ENCODE assay signal across 22 cellular contexts in genomic region chr14:100290607-100291304, GRCh38. TPM values are rescaled to one million over a fixed set of nuclear protein-coding genes. Genes with fewer than 3 reads are reported as not detected.
DNase-seq lines count a peak whose midpoint lies in the region; ATAC-seq and TF ChIP-seq lines count a peak whose summit lies in the region.
"Had no signal": no experiment of that assay in that cellular context is flagged by ENCODE, and none has a peak within 500 bp of the region (broad histone marks: within the 10 kb centered on the region; RNA-seq: fewer than 3 reads in every experiment).

No MANE protein-coding gene starts in this region.

- no peak for ATAC-seq in WTC11
- ATAC-seq in stimulated activated naive B cell treated with anti-CD40 and anti-IgM and Interleukin-4, amounts not matched to agents 10 μg/mL and 1 μg/mL and 100 μg/mL, for 72 hours (replicated peaks): no peak
- no peak for ATAC-seq in activated CD8-positive, alpha-beta T cell treated with anti-CD3 and anti-CD28 coated beads, Interleukin-2, amount 10 ng/mL, durations not matched to agents 7 days and 5 days
- ATAC-seq in activated CD8-positive, alpha-beta T cell treated with anti-CD3 and anti-CD28 coated beads for 36 hours: no peak
- ATAC-seq: effector memory CD8-positive, alpha-beta T cell; right lobe of liver; stimulated activated naive CD8-positive, alpha-beta T cell treated with anti-CD3 and anti-CD28 coated beads, Interleukin-15, amount 100 ng/mL, for 72 hours; T-cell had no signal

- intact Hi-C loops in activated CD8-positive, alpha-beta T cell treated with anti-CD3 and anti-CD28 coated beads for 36 hours (cut with micrococcal nuclease): no loop called here

- no peaks in the 10 kb centered on the region for H4K20me1 ChIP-seq in H9 (ENCODE audit: control insufficient read depth, insufficient read depth, insufficient read length)

- H3K27ac Mint-ChIP-seq in H9 (peak overlapping the region; percentile 11 to 44 (median 34); a peak in 2 of 7 replicates), WTC11 (no peak overlapping the region)
- peak overlapping the region; percentile 42 for H3K27ac Mint-ChIP-seq in stimulated activated naive B cell treated with anti-CD40 and anti-IgM and Interleukin-4, amounts not matched to agents 10 μg/mL and 1 μg/mL and 100 μg/mL, for 72 hours
- no peak overlapping the region for H3K27ac Mint-ChIP-seq in activated CD8-positive, alpha-beta T cell treated with anti-CD3 and anti-CD28 coated beads, Interleukin-2, amount 10 ng/mL, durations not matched to agents 7 days and 5 days
- no peak overlapping the region for H3K27ac Mint-ChIP-seq in activated CD8-positive, alpha-beta T cell treated with anti-CD3 and anti-CD28 coated beads for 36 hours
- H3K27ac Mint-ChIP-seq: activated CD4-positive, alpha-beta memory T cell treated with anti-CD3 and anti-CD28 coated beads, Interleukin-2, amount 10 ng/mL, durations not matched to agents 7 days and 5 days; activated T-helper 2 cell treated with anti-CD3 and anti-CD28 coated beads, Interferon-gamma antibody, Interleukin-2, Interleukin-4, amounts not matched to agents 10 μg/mL and 5 μg/mL and 100 μg/mL, durations not matched to agents 14 hours and 24 hours and 36 hours had no signal

- DNase-seq in H9 (no peak), WTC11 (ENCODE audit: low spot score) (peak; percentile 5), medulla oblongata (ENCODE audit: extremely low spot score) (peak; percentile 77), GM19238 (ENCODE audit: insufficient read length, low spot score) (no peak)
- no peak for DNase-seq in stimulated activated naive B cell treated with anti-CD40 and anti-IgM and Interleukin-4, amounts not matched to agents 10 μg/mL and 1 μg/mL and 100 μg/mL, for 72 hours
- DNase-seq in activated CD8-positive, alpha-beta T cell treated with anti-CD3 and anti-CD28 coated beads, Interleukin-2, amount 10 ng/mL, durations not matched to agents 7 days and 5 days: no peak
- DNase-seq in activated CD8-positive, alpha-beta T cell treated with anti-CD3 and anti-CD28 coated beads for 36 hours: no peak
- DNase-seq: activated CD4-positive, alpha-beta memory T cell treated with anti-CD3 and anti-CD28 coated beads, Interleukin-2, amount 10 ng/mL, durations not matched to agents 7 days and 5 days; central memory CD4-positive, alpha-beta T cell; COR-L47; effector memory CD8-positive, alpha-beta T cell; GOT3; NCI-H187 treated with DMSO at 0.1 percent for 48 hours; NCI-H446; RPMI8226; stimulated activated naive CD8-positive, alpha-beta T cell treated with anti-CD3 and anti-CD28 coated beads, Interleukin-15, amount 100 ng/mL, for 72 hours; T-cell had no signal

- H3K79me2 ChIP-seq in H9 (ENCODE audit: insufficient read depth, low read length): no peaks in the 10 kb centered on the region

- H3K27me3 Mint-ChIP-seq in H9 (ENCODE audit: low read depth) (no peaks in the 10 kb centered on the region), WTC11 (ENCODE audit: low read depth) (no peaks in the 10 kb centered on the region)
- no peaks in the 10 kb centered on the region for H3K27me3 Mint-ChIP-seq in stimulated activated naive B cell treated with anti-CD40 and anti-IgM and Interleukin-4, amounts not matched to agents 10 μg/mL and 1 μg/mL and 100 μg/mL, for 72 hours
- no peaks in the 10 kb centered on the region for H3K27me3 Mint-ChIP-seq in activated CD8-positive, alpha-beta T cell treated with anti-CD3 and anti-CD28 coated beads, Interleukin-2, amount 10 ng/mL, durations not matched to agents 7 days and 5 days (ENCODE audit: low read depth)
- no peaks in the 10 kb centered on the region for H3K27me3 Mint-ChIP-seq in activated CD8-positive, alpha-beta T cell treated with anti-CD3 and anti-CD28 coated beads for 36 hours
- H3K27me3 Mint-ChIP-seq: activated CD4-positive, alpha-beta memory T cell treated with anti-CD3 and anti-CD28 coated beads, Interleukin-2, amount 10 ng/mL, durations not matched to agents 7 days and 5 days; effector memory CD8-positive, alpha-beta T cell; IgD-negative memory B cell; stimulated activated naive CD8-positive, alpha-beta T cell treated with anti-CD3 and anti-CD28 coated beads, Interleukin-15, amount 100 ng/mL, for 72 hours; T-cell had no signal

- H3K4ac ChIP-seq in H9 (ENCODE audit: low read depth, low read length): no peak overlapping the region

- H3K14ac ChIP-seq in H9 (ENCODE audit: insufficient read depth, low read length): no peak overlapping the region

- H2BK15ac ChIP-seq in H9 (ENCODE audit: low read depth, low read length): no peak overlapping the region

- H4K8ac ChIP-seq in H9 (replicated peaks; ENCODE audit: insufficient read length, low read depth, low read length): no peak overlapping the region

- no peak overlapping the region for H2BK20ac ChIP-seq in H9 (ENCODE audit: low read depth, low read length, poor library complexity, severe bottlenecking)

- no peaks in the 10 kb centered on the region; the same call in 1 of the 2 replicates for H3K4me1 ChIP-seq in H9 (ENCODE audit: insufficient read depth, low read length)

- no peaks in the 10 kb centered on the region for H3K9me3 ChIP-seq in H9 (ENCODE audit: control insufficient read depth, low read depth, low read length)
- H3K9me3 ChIP-seq: right lobe of liver had no signal

- no peaks in the 10 kb centered on the region for H3K27me3 ChIP-seq in H9 (ENCODE audit: insufficient read depth, low read length)
- H3K27me3 ChIP-seq: hepatocyte, right lobe of liver had no signal

- H3T11ph ChIP-seq in H9 (ENCODE audit: low read length): no peak overlapping the region

- H3K4me3 Mint-ChIP-seq in H9 (peak overlapping the region in 1 of 2 experiments; percentile 25; a peak in 1 of 5 replicates), WTC11 (no peak overlapping the region)
- H3K4me3 Mint-ChIP-seq in stimulated activated naive B cell treated with anti-CD40 and anti-IgM and Interleukin-4, amounts not matched to agents 10 μg/mL and 1 μg/mL and 100 μg/mL, for 72 hours: no peak overlapping the region
- no peak overlapping the region for H3K4me3 Mint-ChIP-seq in activated CD8-positive, alpha-beta T cell treated with anti-CD3 and anti-CD28 coated beads, Interleukin-2, amount 10 ng/mL, durations not matched to agents 7 days and 5 days
- no peak overlapping the region for H3K4me3 Mint-ChIP-seq in activated CD8-positive, alpha-beta T cell treated with anti-CD3 and anti-CD28 coated beads for 36 hours
- H3K4me3 Mint-ChIP-seq: activated CD4-positive, alpha-beta memory T cell treated with anti-CD3 and anti-CD28 coated beads, Interleukin-2, amount 10 ng/mL, durations not matched to agents 7 days and 5 days; effector memory CD8-positive, alpha-beta T cell; stimulated activated naive CD8-positive, alpha-beta T cell treated with anti-CD3 and anti-CD28 coated beads, Interleukin-15, amount 100 ng/mL, for 72 hours; T-cell had no signal

- peaks cover 5 to 46% (median 43%) of the 10 kb centered on the region in 3 experiments; a peak in 6 of 7 replicates for H3K36me3 Mint-ChIP-seq in H9 (ENCODE audit: insufficient read depth in 1 of 3, low read depth in 3 of 3)
- peaks cover 4% of the 10 kb centered on the region; the same call in 1 of the 2 replicates for H3K36me3 Mint-ChIP-seq in WTC11
- peaks cover 2 to 4% of the 10 kb centered on the region in 2 donors for H3K36me3 Mint-ChIP-seq in stimulated activated naive B cell treated with anti-CD40 and anti-IgM and Interleukin-4, amounts not matched to agents 10 μg/mL and 1 μg/mL and 100 μg/mL, for 72 hours
- H3K36me3 Mint-ChIP-seq in activated CD8-positive, alpha-beta T cell treated with anti-CD3 and anti-CD28 coated beads, Interleukin-2, amount 10 ng/mL, durations not matched to agents 7 days and 5 days (ENCODE audit: low read depth): no peaks in the 10 kb centered on the region
- no peaks in the 10 kb centered on the region for H3K36me3 Mint-ChIP-seq in activated CD8-positive, alpha-beta T cell treated with anti-CD3 and anti-CD28 coated beads for 36 hours (ENCODE audit: low read depth)
- H3K36me3 Mint-ChIP-seq: IgD-negative memory B cell, T-cell had no signal

- no peak overlapping the region for H3K4me2 ChIP-seq in H9 (ENCODE audit: insufficient read depth, insufficient read length, low read length)
- H3K4me2 ChIP-seq: hepatocyte had no signal

- no peak overlapping the region for H4K5ac ChIP-seq in H9 (ENCODE audit: insufficient read length, low read depth, low read length)

- CTCF ChIA-PET in WTC11 (lab: Charles Lee): interaction anchor here (0.9 to 1.7 kb wide), 8 partner anchors 10 to 92 kb away, joined by 3 to 8 read pairs (median 4); no protein-coding TSS in a partner anchor
- CTCF ChIA-PET in activated CD8-positive, alpha-beta T cell treated with anti-CD3 and anti-CD28 coated beads, Interleukin-2, amount 10 ng/mL, durations not matched to agents 7 days and 5 days (lab: Charles Lee): interaction anchor here (1.5 kb wide), 1 partner anchor 12 kb away, joined by 6 read pairs; no protein-coding TSS in a partner anchor
- CTCF ChIA-PET in activated CD8-positive, alpha-beta T cell treated with anti-CD3 and anti-CD28 coated beads for 36 hours (lab: Charles Lee): interaction anchor here (1.1 to 2.5 kb wide), 3 partner anchors 13 to 84 kb away, joined by 3 to 9 read pairs (median 4); a partner anchor contains a TSS

- no peak overlapping the region for H2BK120ac ChIP-seq in H9 (ENCODE audit: low read depth, low read length, poor library complexity, severe bottlenecking)

- no peak overlapping the region for H3K27ac ChIP-seq in H9 (ENCODE audit: insufficient read length, low read depth, low read length)
- H3K27ac ChIP-seq: hepatocyte, right lobe of liver, VCaP had no signal

- no CpG with 5 or more reads among the region's 12 CpGs for WGBS in H9 (ENCODE audit: extremely low coverage, insufficient read length, low lambda C conversion rate)

- no peak overlapping the region for H2BK5ac ChIP-seq in H9 (ENCODE audit: insufficient read length, low read length)

- POLR2A ChIA-PET in WTC11 (lab: Charles Lee): no interaction called here
- POLR2A ChIA-PET in activated CD8-positive, alpha-beta T cell treated with anti-CD3 and anti-CD28 coated beads, Interleukin-2, amount 10 ng/mL, durations not matched to agents 7 days and 5 days (lab: Charles Lee): no interaction called here
- POLR2A ChIA-PET in activated CD8-positive, alpha-beta T cell treated with anti-CD3 and anti-CD28 coated beads for 36 hours (lab: Charles Lee): interaction anchor here (1.2 kb wide), 1 partner anchor 31 kb away, joined by 3 read pairs; no protein-coding TSS in a partner anchor

- peaks cover 15 to 25% of the 10 kb centered on the region in 2 experiments for H3K4me1 Mint-ChIP-seq in H9
- H3K4me1 Mint-ChIP-seq in WTC11: peaks cover 19% of the 10 kb centered on the region
- H3K4me1 Mint-ChIP-seq in stimulated activated naive B cell treated with anti-CD40 and anti-IgM and Interleukin-4, amounts not matched to agents 10 μg/mL and 1 μg/mL and 100 μg/mL, for 72 hours: peaks cover 24 to 43% of the 10 kb centered on the region in 2 donors
- H3K4me1 Mint-ChIP-seq in activated CD8-positive, alpha-beta T cell treated with anti-CD3 and anti-CD28 coated beads, Interleukin-2, amount 10 ng/mL, durations not matched to agents 7 days and 5 days (ENCODE audit: low read depth): peaks cover 5% of the 10 kb centered on the region
- H3K4me1 Mint-ChIP-seq in activated CD8-positive, alpha-beta T cell treated with anti-CD3 and anti-CD28 coated beads for 36 hours (ENCODE audit: low read depth): peaks cover 3% of the 10 kb centered on the region

- no peaks in the 10 kb centered on the region for H3K23me2 ChIP-seq in H9 (ENCODE audit: insufficient read length, low read depth, low read length, poor library complexity, severe bottlenecking)

- H2AFZ ChIP-seq in H9 (ENCODE audit: low read length): no peak overlapping the region
- H2AFZ ChIP-seq: hepatocyte had no signal

- no peak overlapping the region for H4K91ac ChIP-seq in H9 (ENCODE audit: insufficient read length, low read depth, low read length)

- no peak for TF ChIP-seq CTCF in H9 (conservative IDR thresholded peaks at IDR 0.05)
- TF ChIP-seq CTCF in WTC11 (IDR thresholded peaks at IDR 0.05): no peak
- TF ChIP-seq CTCF in activated CD8-positive, alpha-beta T cell treated with anti-CD3 and anti-CD28 coated beads for 36 hours (IDR thresholded peaks at IDR 0.05): no peak

- H3K79me1 ChIP-seq in H9 (ENCODE audit: insufficient read depth, low read depth, low read length, poor library complexity, severe bottlenecking): no peaks in the 10 kb centered on the region

- no peak overlapping the region for H2AK5ac ChIP-seq in H9 (ENCODE audit: insufficient read length, low read length)

- no peaks in the 10 kb centered on the region for H3K9me3 Mint-ChIP-seq in H9
- H3K9me3 Mint-ChIP-seq in WTC11: no peaks in the 10 kb centered on the region
- H3K9me3 Mint-ChIP-seq in stimulated activated naive B cell treated with anti-CD40 and anti-IgM and Interleukin-4, amounts not matched to agents 10 μg/mL and 1 μg/mL and 100 μg/mL, for 72 hours: no peaks in the 10 kb centered on the region
- no peaks in the 10 kb centered on the region for H3K9me3 Mint-ChIP-seq in activated CD8-positive, alpha-beta T cell treated with anti-CD3 and anti-CD28 coated beads, Interleukin-2, amount 10 ng/mL, durations not matched to agents 7 days and 5 days (ENCODE audit: insufficient read depth)
- no peaks in the 10 kb centered on the region for H3K9me3 Mint-ChIP-seq in activated CD8-positive, alpha-beta T cell treated with anti-CD3 and anti-CD28 coated beads for 36 hours
- H3K9me3 Mint-ChIP-seq: activated CD4-positive, alpha-beta memory T cell treated with anti-CD3 and anti-CD28 coated beads, Interleukin-2, amount 10 ng/mL, durations not matched to agents 7 days and 5 days; activated T-helper 2 cell treated with anti-CD3 and anti-CD28 coated beads, Interferon-gamma antibody, Interleukin-2, Interleukin-4, amounts not matched to agents 10 μg/mL and 5 μg/mL and 100 μg/mL, durations not matched to agents 14 hours and 24 hours and 36 hours; effector memory CD8-positive, alpha-beta T cell; IgD-negative memory B cell; stimulated activated naive CD8-positive, alpha-beta T cell treated with anti-CD3 and anti-CD28 coated beads, Interleukin-15, amount 100 ng/mL, for 72 hours; T-cell had no signal

- H3K9ac ChIP-seq in H9 (ENCODE audit: extremely low read depth, insufficient read length, low read length): no peak overlapping the region

- no peak overlapping the region for H3K56ac ChIP-seq in H9 (ENCODE audit: insufficient read length, low read depth, low read length)

- H3K18ac ChIP-seq in H9 (ENCODE audit: insufficient read length, low read depth, low read length): no peak overlapping the region

- no peak overlapping the region for H3K23ac ChIP-seq in H9 (ENCODE audit: insufficient read length, low read depth, low read length)

- H2BK12ac ChIP-seq in H9 (ENCODE audit: insufficient read length, low read depth, low read length): no peak overlapping the region

RNA-seq across cellular contexts. Expression of gene SLC25A29, which starts 15.5 kb away (rescaled TPM):
- total RNA-seq in H9 (2021) (161 and 175 TPM in 2 replicates), WTC11 (2021) (179 to 185 TPM (median 181 TPM) in 3 replicates)
- total RNA-seq in activated CD8-positive, alpha-beta T cell treated with anti-CD3 and anti-CD28 coated beads, Interleukin-2, amount 10 ng/mL, durations not matched to agents 7 days and 5 days: 10 to 100 TPM; 29.7 to 29.9 TPM
- total RNA-seq in activated CD8-positive, alpha-beta T cell treated with anti-CD3 and anti-CD28 coated beads for 36 hours: 10 to 100 TPM; 23.6 to 24.7 TPM

RNA-seq across cellular contexts. Expression of gene SLC25A47, which starts 32.4 kb away (rescaled TPM):
- total RNA-seq in H9 (2021): 0.13 TPM in 1 of 2 replicates, not detected in the other
- not detected in 3 replicates for total RNA-seq in WTC11 (2021)
- total RNA-seq in activated CD8-positive, alpha-beta T cell treated with anti-CD3 and anti-CD28 coated beads, Interleukin-2, amount 10 ng/mL, durations not matched to agents 7 days and 5 days: not detected
- total RNA-seq in activated CD8-positive, alpha-beta T cell treated with anti-CD3 and anti-CD28 coated beads for 36 hours: not detected
- total RNA-seq: activated CD4-positive, alpha-beta memory T cell treated with anti-CD3 and anti-CD28 coated beads, Interleukin-2, amount 10 ng/mL, durations not matched to agents 7 days and 5 days; activated T-helper 2 cell treated with anti-CD3 and anti-CD28 coated beads, Interferon-gamma antibody, Interleukin-2, Interleukin-4, amounts not matched to agents 10 μg/mL and 5 μg/mL and 100 μg/mL, durations not matched to agents 14 hours and 24 hours and 36 hours had no signal

RNA-seq across cellular contexts. Expression of gene YY1, which starts 51.8 kb away (rescaled TPM):
- total RNA-seq in H9 (2021): 103 and 106 TPM in 2 replicates
- 78.8 to 83.1 TPM (median 81.9 TPM) in 3 replicates for total RNA-seq in WTC11 (2021)
- total RNA-seq in activated CD8-positive, alpha-beta T cell treated with anti-CD3 and anti-CD28 coated beads, Interleukin-2, amount 10 ng/mL, durations not matched to agents 7 days and 5 days: 100 to 1,000 TPM; 107 TPM
- total RNA-seq in activated CD8-positive, alpha-beta T cell treated with anti-CD3 and anti-CD28 coated beads for 36 hours: 100 to 1,000 TPM; 105 TPM

Comparison
In these comparisons a context has a peak if more than half of its experiments do, and no peak if none do; other contexts are left out.
1. DNase-seq: peak in WTC11 (single experiment) and medulla oblongata (single experiment); none in H9 (single experiment), stimulated activated naive B cell treated with anti-CD40 and anti-IgM and Interleukin-4, amounts not matched to agents 10 μg/mL and 1 μg/mL and 100 μg/mL, for 72 hours (single experiment), activated CD8-positive, alpha-beta T cell treated with anti-CD3 and anti-CD28 coated beads, Interleukin-2, amount 10 ng/mL, durations not matched to agents 7 days and 5 days (single experiment), GM19238 (single experiment) and activated CD8-positive, alpha-beta T cell treated with anti-CD3 and anti-CD28 coated beads for 36 hours (single experiment).
2. H3K27ac Mint-ChIP-seq: peak in H9 (3 of 3) and stimulated activated naive B cell treated with anti-CD40 and anti-IgM and Interleukin-4, amounts not matched to agents 10 μg/mL and 1 μg/mL and 100 μg/mL, for 72 hours (single experiment); none in WTC11 (single experiment), activated CD8-positive, alpha-beta T cell treated with anti-CD3 and anti-CD28 coated beads, Interleukin-2, amount 10 ng/mL, durations not matched to agents 7 days and 5 days (single experiment) and activated CD8-positive, alpha-beta T cell treated with anti-CD3 and anti-CD28 coated beads for 36 hours (single experiment).